In genomic region chr15:62413147-62413546, GRCh38 we compare ENCODE assay signal across 1 cellular context.
TF ChIP-seq lines count a peak whose summit lies in the region.

No MANE protein-coding gene starts in this region.

TF ChIP-seq in HepG2, 621 proteins besides CTCF, POLR2A, EP300 and RAD21 (continued from another document):
- TF ChIP-seq ZBTB2 (CRISPR knock-in tag; IDR thresholded peaks at IDR 0.05; ENCODE audit: low read depth) = no peak
- TF ChIP-seq SMAD9 (CRISPR knock-in tag; IDR thresholded peaks at IDR 0.05) = no peak
- no peak for TF ChIP-seq MIER3 (CRISPR knock-in tag; IDR thresholded peaks at IDR 0.05; ENCODE audit: borderline replicate concordance)
- TF ChIP-seq GPN1 (CRISPR knock-in tag; IDR thresholded peaks at IDR 0.05; ENCODE audit: borderline replicate concordance) = no peak
- no peak for TF ChIP-seq MED1 (CRISPR knock-in tag; IDR thresholded peaks at IDR 0.05)
- no peak for TF ChIP-seq ZNF691 (CRISPR knock-in tag; IDR thresholded peaks at IDR 0.05; ENCODE audit: borderline replicate concordance, low read depth)
- TF ChIP-seq ZNF75D (CRISPR knock-in tag; IDR thresholded peaks at IDR 0.05; ENCODE audit: borderline replicate concordance) = no peak
- TF ChIP-seq ATF7-NPFF (CRISPR knock-in tag; IDR thresholded peaks at IDR 0.05; ENCODE audit: low read depth) = no peak
- no peak for TF ChIP-seq EHMT2 (IDR thresholded peaks at IDR 0.05; ENCODE audit: borderline replicate concordance, low read depth, low read length)
